ENCODE assay signal across 9 cellular contexts in genomic region chr3:178195824-178196223, GRCh38.
A peak's percentile ranks its signal among the peaks of the same experiment; 100 is the strongest.
DNase-seq lines count a peak whose midpoint lies in the region; ATAC-seq, FAIRE-seq and TF ChIP-seq lines count a peak whose summit lies in the region.
"Had no signal": no experiment of that assay in that cellular context is flagged by ENCODE, and none has a peak within 500 bp of the region (broad histone marks: within the 10 kb centered on the region; RNA-seq: fewer than 3 reads in every experiment).

No MANE protein-coding gene starts in this region.

- H3K4me2 ChIP-seq in PC-3 (ENCODE audit: low read length) (no peak overlapping the region), keratinocyte (ENCODE audit: control insufficient read depth, extremely low read depth, insufficient read depth, low read depth, low read length) (no peak overlapping the region), hepatocyte (no peak overlapping the region)

- H3K9me2 ChIP-seq in PC-3 (replicated peaks; ENCODE audit: low read length) (0 out of 2 replicates have a peak, but pooled peaks cover 3% of the 10 kb centered on the region), hepatocyte (replicated peaks; ENCODE audit: insufficient read depth) (no peaks in the 10 kb centered on the region)

- WGBS in hepatocyte (ENCODE audit: low lambda C conversion rate, missing lambda C conversion rate), result 96% methylated on average over 2 of the region's 2 CpGs

- CTCF ChIA-PET in PC-3 (lab: Charles Lee), result no interaction called here

- H3K4me1 ChIP-seq in PC-3 (ENCODE audit: insufficient read depth, low read length) (peaks cover 8% of the 10 kb centered on the region; the same call in 1 of the 2 replicates), keratinocyte (ENCODE audit: control insufficient read depth, extremely low read depth, insufficient read depth, low read length) (peaks cover 6% of the 10 kb centered on the region), hepatocyte (ENCODE audit: insufficient read depth) (no peaks in the 10 kb centered on the region)

- FAIRE-seq in keratinocyte (lab: Jason Lieb, UNC) (peak; percentile 73), GM19239 (lab: Jason Lieb, UNC) (no peak)

- DNase-seq in PC-3 (peak; percentile 51), keratinocyte (ENCODE audit: low read depth, low spot score) (peak; percentile 28), hepatocyte (ENCODE audit: low spot score) (no peak), GM19239 (ENCODE audit: insufficient read length, low spot score) (no peak)
- DNase-seq in stimulated activated CD4-positive, alpha-beta T cell treated with anti-CD3 and anti-CD28 coated beads, Interleukin-2, amount 100 ng/mL, for 24 hours, result no peak
- DNase-seq: stimulated activated CD4-positive, alpha-beta T cell treated with anti-CD3 and anti-CD28 coated beads, Interleukin-4, amount 100 ng/mL, for 4 hours had no signal

- ATAC-seq in GM18502 (IDR thresholded peaks at IDR 0.05; ENCODE audit: poor library complexity, unreplicated experiment) (peak; percentile 75), HG02588 (IDR thresholded peaks at IDR 0.05; ENCODE audit: unreplicated experiment) (peak; percentile 95), PC-3 (peak; percentile 55), GM19397 (IDR thresholded peaks at IDR 0.05; ENCODE audit: unreplicated experiment) (no peak)

- H3K9me3 ChIP-seq in PC-3 (ENCODE audit: low read length) (peaks cover 6% of the 10 kb centered on the region; the same call in 1 of the 2 replicates), keratinocyte (ENCODE audit: control insufficient read depth, low read depth, low read length) (no peaks in the 10 kb centered on the region), hepatocyte (ENCODE audit: low read depth) (no peaks in the 10 kb centered on the region)

- dilution Hi-C loops in keratinocyte (cut with MboI; ENCODE audit: extremely low pct_ligation_motif_present, low sequenced_read_pairs), result no loop called here

- no peaks in the 10 kb centered on the region for H3K27me3 ChIP-seq in PC-3 (ENCODE audit: low read length)
- H3K27me3 ChIP-seq in keratinocyte (ENCODE audit: control insufficient read depth, extremely low read depth, insufficient read depth, low read length), result no peaks in the 10 kb centered on the region
- H3K27me3 ChIP-seq in hepatocyte, result no peaks in the 10 kb centered on the region

- no peaks in the 10 kb centered on the region for H3F3A ChIP-seq in PC-3 (ENCODE audit: low read length, unreplicated experiment)

- H4K20me1 ChIP-seq in PC-3 (ENCODE audit: low read length) (no peaks in the 10 kb centered on the region), keratinocyte (ENCODE audit: control insufficient read depth, extremely low read depth, insufficient read depth, low read length) (no peaks in the 10 kb centered on the region), hepatocyte (ENCODE audit: insufficient read depth, poor library complexity, severe bottlenecking) (no peaks in the 10 kb centered on the region)

- no peaks in the 10 kb centered on the region for H3K9me1 ChIP-seq in keratinocyte (ENCODE audit: control insufficient read depth, extremely low read depth, insufficient read depth, low read length)

- H3K4me3 ChIP-seq in PC-3 (ENCODE audit: low read length) (no peak overlapping the region), keratinocyte (ENCODE audit: control insufficient read depth in 2 of 3, extremely low read depth in 1 of 3, insufficient read depth in 2 of 3, low read depth in 1 of 3, low read length in 3 of 3) (no peak overlapping the region), hepatocyte (no peak overlapping the region)

- no peaks in the 10 kb centered on the region for H3K79me2 ChIP-seq in PC-3 (ENCODE audit: low read length)
- no peaks in the 10 kb centered on the region for H3K79me2 ChIP-seq in keratinocyte (ENCODE audit: control insufficient read depth, insufficient read depth, low read length)
- H3K79me2 ChIP-seq in hepatocyte, result no peaks in the 10 kb centered on the region

- H3K9ac ChIP-seq in PC-3 (ENCODE audit: low read length) (no peak overlapping the region), keratinocyte (ENCODE audit: control insufficient read depth, extremely low read depth, insufficient read depth, low read length) (no peak overlapping the region)

- intact Hi-C loops in PC-3 (cut with micrococcal nuclease), result no loop called here

- POLR2A ChIA-PET in PC-3 (lab: Charles Lee; ENCODE audit: unreplicated experiment), result no interaction called here

- H2AFZ ChIP-seq in PC-3 (ENCODE audit: low read length), result no peak overlapping the region
- no peak overlapping the region for H2AFZ ChIP-seq in keratinocyte (ENCODE audit: control insufficient read depth, low read length)
- no peak overlapping the region for H2AFZ ChIP-seq in hepatocyte

- no peaks in the 10 kb centered on the region for H3K36me3 ChIP-seq in PC-3 (ENCODE audit: low read depth, low read length)
- no peaks in the 10 kb centered on the region for H3K36me3 ChIP-seq in keratinocyte (ENCODE audit: control insufficient read depth in 2 of 2, extremely low read depth in 1 of 2, insufficient read depth in 2 of 2, low read length in 2 of 2)
- no peaks in the 10 kb centered on the region for H3K36me3 ChIP-seq in hepatocyte (replicated peaks; ENCODE audit: insufficient read depth, low read depth)

- TF ChIP-seq CTCF in PC-3 (conservative IDR thresholded peaks at IDR 0.05; ENCODE audit: low read depth, low read length) (no peak), keratinocyte (optimal IDR thresholded peaks at IDR 0.05 in 1 of 3, IDR thresholded peaks at IDR 0.05 in 1 of 3, conservative IDR thresholded peaks at IDR 0.05 in 1 of 3; ENCODE audit: extremely low read depth in 1 of 3, insufficient read depth in 2 of 3, low read length in 3 of 3) (no peak), hepatocyte (IDR thresholded peaks at IDR 0.05; ENCODE audit: poor library complexity) (no peak)

- no TSS peak for BruUV-seq in PC-3 (replicated peaks; lab: Mats Ljungman, UMichigan)

- H3K27ac ChIP-seq in PC-3 (ENCODE audit: low read length) (no peak overlapping the region), keratinocyte (ENCODE audit: control insufficient read depth, insufficient read depth, low read length) (no peak overlapping the region), hepatocyte (no peak overlapping the region)

Comparison
In these comparisons a context has a peak if more than half of its experiments do, and no peak if none do; other contexts are left out.
1. DNase-seq: peak in PC-3 (single experiment) and keratinocyte (single experiment); none in hepatocyte (single experiment), GM19239 (single experiment) and stimulated activated CD4-positive, alpha-beta T cell treated with anti-CD3 and anti-CD28 coated beads, Interleukin-2, amount 100 ng/mL, for 24 hours (0 of 2).